8 cellular contexts compared by ENCODE assay signal in genomic region chr16:30458561-30459394, GRCh38. TPM values are rescaled to one million over a fixed set of nuclear protein-coding genes. Genes with fewer than 3 reads are reported as not detected.
DNase-seq lines count a peak whose midpoint lies in the region; ATAC-seq and TF ChIP-seq lines count a peak whose summit lies in the region.

No MANE protein-coding gene starts in this region.

- ATAC-seq in GM18909 (IDR thresholded peaks at IDR 0.05; ENCODE audit: poor library complexity, unreplicated experiment) (peak; percentile 88), HG03066 (IDR thresholded peaks at IDR 0.05; ENCODE audit: low read depth, unreplicated experiment) (peak; percentile 89)

- no peaks in the 10 kb centered on the region for H3K27me3 Mint-ChIP-seq in T-helper 2 cell treated with Interferon-gamma antibody and Interleukin-4, amounts not matched to agents 5 μg/mL and 100 μg/mL, for 36 hours (ENCODE audit: low read depth)
- H3K27me3 Mint-ChIP-seq in chondrocyte (ENCODE audit: low read depth): peaks cover 2% of the 10 kb centered on the region

- H3K9me3 Mint-ChIP-seq in T-helper 2 cell treated with Interferon-gamma antibody and Interleukin-4, amounts not matched to agents 5 μg/mL and 100 μg/mL, for 36 hours: no peaks in the 10 kb centered on the region
- no peaks in the 10 kb centered on the region for H3K9me3 Mint-ChIP-seq in chondrocyte (ENCODE audit: low read depth)

- H3K27ac Mint-ChIP-seq in T-helper 2 cell treated with Interferon-gamma antibody and Interleukin-4, amounts not matched to agents 5 μg/mL and 100 μg/mL, for 36 hours: peak overlapping the region; percentile 97
- H3K27ac Mint-ChIP-seq in chondrocyte (ENCODE audit: unreplicated experiment): no peak overlapping the region

- peaks cover 70% of the 10 kb centered on the region for H3K4me1 Mint-ChIP-seq in T-helper 2 cell treated with Interferon-gamma antibody and Interleukin-4, amounts not matched to agents 5 μg/mL and 100 μg/mL, for 36 hours (ENCODE audit: low read depth)
- no peaks in the 10 kb centered on the region for H3K4me1 Mint-ChIP-seq in chondrocyte (ENCODE audit: low read depth)

- peak; percentile 94 for DNase-seq in T-helper 2 cell treated with Interferon-gamma antibody and Interleukin-4, amounts not matched to agents 5 μg/mL and 100 μg/mL, for 36 hours (ENCODE audit: low spot score)
- peak; percentile 79 for DNase-seq in activated naive CD8-positive, alpha-beta T cell treated with anti-CD3 and anti-CD28 coated beads, Interleukin-2, amount 50 U/mL, for 16 hours (ENCODE audit: low read depth, low spot score)
- DNase-seq in stimulated activated CD4-positive, alpha-beta T cell treated with anti-CD3 and anti-CD28 coated beads, Interleukin-4, amount 100 ng/mL, for 1 hour: peak; percentile 83
- DNase-seq in chondrocyte (ENCODE audit: low spot score) (no peak), HPDE6-E6E7 (ENCODE audit: extremely low spot score) (no peak), NCI-H82 treated with DMSO at 0.1 percent for 48 hours (lab: John Stamatoyannopoulos, UW; ENCODE audit: unreplicated experiment) (no peak)

- peak overlapping the region; percentile 83 for H3K4me3 Mint-ChIP-seq in T-helper 2 cell treated with Interferon-gamma antibody and Interleukin-4, amounts not matched to agents 5 μg/mL and 100 μg/mL, for 36 hours
- no peak overlapping the region for H3K4me3 Mint-ChIP-seq in chondrocyte (ENCODE audit: unreplicated experiment)

- H3K36me3 Mint-ChIP-seq in T-helper 2 cell treated with Interferon-gamma antibody and Interleukin-4, amounts not matched to agents 5 μg/mL and 100 μg/mL, for 36 hours (ENCODE audit: low read depth): peaks cover 4% of the 10 kb centered on the region
- H3K36me3 Mint-ChIP-seq in chondrocyte (ENCODE audit: low read depth): no peaks in the 10 kb centered on the region

- no peak for TF ChIP-seq CTCF in chondrocyte (IDR thresholded peaks at IDR 0.05)

RNA-seq across cellular contexts. Expression of gene SEPHS2, which starts 13.1 kb away (rescaled TPM):
- total RNA-seq in chondrocyte: 37.4 to 54.3 TPM (median 53.8 TPM) in 3 replicates

RNA-seq across cellular contexts. Expression of gene ITGAL, which starts 13.8 kb away (rescaled TPM):
- not detected in 3 replicates for total RNA-seq in chondrocyte

RNA-seq across cellular contexts. Expression of gene DCTPP1, which starts 28.9 kb away (rescaled TPM):
- 25.5 to 33.8 TPM (median 26.4 TPM) in 3 replicates for total RNA-seq in chondrocyte

RNA-seq across cellular contexts. Expression of gene ZNF771, which starts 51.4 kb away (rescaled TPM):
- total RNA-seq in chondrocyte: 10.2 to 16.3 TPM (median 10.8 TPM) in 3 replicates

Comparison
In these comparisons a context has a peak if more than half of its experiments do, and no peak if none do; other contexts are left out.
1. DNase-seq: peak in T-helper 2 cell treated with Interferon-gamma antibody and Interleukin-4, amounts not matched to agents 5 μg/mL and 100 μg/mL, for 36 hours (single experiment), activated naive CD8-positive, alpha-beta T cell treated with anti-CD3 and anti-CD28 coated beads, Interleukin-2, amount 50 U/mL, for 16 hours (single experiment) and stimulated activated CD4-positive, alpha-beta T cell treated with anti-CD3 and anti-CD28 coated beads, Interleukin-4, amount 100 ng/mL, for 1 hour (single experiment); none in chondrocyte (single experiment), HPDE6-E6E7 (single experiment) and NCI-H82 treated with DMSO at 0.1 percent for 48 hours (single experiment).